Comparison of ENCODE assay signal across 20 cellular contexts in genomic region chr5:1553642-1554409, GRCh38. TPM values are rescaled to one million over a fixed set of nuclear protein-coding genes. Genes with fewer than 3 reads are reported as not detected.
DNase-seq lines count a peak whose midpoint lies in the region; ATAC-seq and TF ChIP-seq lines count a peak whose summit lies in the region.
"Had no signal": no experiment of that assay in that cellular context is flagged by ENCODE, and none has a peak within 500 bp of the region (broad histone marks: within the 10 kb centered on the region; RNA-seq: fewer than 3 reads in every experiment).

No MANE protein-coding gene starts in this region.

- in situ Hi-C loops in gastrocnemius medialis (cut with MboI; ENCODE audit: low sequenced_read_pairs in 4 of 4), result no loop called here

- no peaks in the 10 kb centered on the region for H3K27me3 Mint-ChIP-seq in stimulated activated naive CD8-positive, alpha-beta T cell treated with anti-CD3 and anti-CD28 coated beads, Interleukin-15, amount 100 ng/mL, for 72 hours
- H3K27me3 Mint-ChIP-seq: activated CD4-positive, alpha-beta T cell treated with anti-CD3 and anti-CD28 coated beads, Interleukin-2, amount 10 ng/mL, durations not matched to agents 7 days and 5 days; memory B cell had no signal

- H3K27ac ChIP-seq in Peyer's patch, result no peak overlapping the region
- peak overlapping the region; percentile 10 to 71 for H3K27ac ChIP-seq in left lung
- H3K27ac ChIP-seq in gastrocnemius medialis, result no peak overlapping the region

- no peaks in the 10 kb centered on the region for H3K9me3 Mint-ChIP-seq in stimulated activated naive CD8-positive, alpha-beta T cell treated with anti-CD3 and anti-CD28 coated beads, Interleukin-15, amount 100 ng/mL, for 72 hours
- H3K9me3 Mint-ChIP-seq: activated CD4-positive, alpha-beta T cell treated with anti-CD3 and anti-CD28 coated beads, Interleukin-2, amount 10 ng/mL, durations not matched to agents 7 days and 5 days; memory B cell; naive B cell had no signal

- H3K9me3 ChIP-seq in Peyer's patch (no peaks in the 10 kb centered on the region), left lung (no peaks in the 10 kb centered on the region), gastrocnemius medialis (no peaks in the 10 kb centered on the region)
- H3K9me3 ChIP-seq: HAP-1, tibial nerve had no signal

- H3K4me1 Mint-ChIP-seq in stimulated activated naive CD8-positive, alpha-beta T cell treated with anti-CD3 and anti-CD28 coated beads, Interleukin-15, amount 100 ng/mL, for 72 hours, result no peaks in the 10 kb centered on the region
- H3K4me1 Mint-ChIP-seq: activated CD4-positive, alpha-beta T cell treated with anti-CD3 and anti-CD28 coated beads, Interleukin-2, amount 10 ng/mL, durations not matched to agents 7 days and 5 days; memory B cell; naive B cell had no signal

- DNase-seq in GM10266 (ENCODE audit: extremely low spot score), result peak; percentile 33
- peak in 2 of 3 donors; percentile 22 to 24 for DNase-seq in Peyer's patch
- DNase-seq in left lung, result no peak
- peak; percentile 56 for DNase-seq in sciatic nerve (ENCODE audit: low spot score)
- DNase-seq in DMS153 (lab: John Stamatoyannopoulos, UW), result no peak
- no peak for DNase-seq in gastrocnemius medialis
- no peak for DNase-seq in stimulated activated naive CD4-positive, alpha-beta T cell (lab: John Stamatoyannopoulos, UW)
- DNase-seq in stimulated activated naive CD8-positive, alpha-beta T cell treated with anti-CD3 and anti-CD28 coated beads, Interleukin-15, amount 100 ng/mL, for 72 hours, result no peak
- DNase-seq: activated CD4-positive, alpha-beta T cell treated with anti-CD3 and anti-CD28 coated beads, Interleukin-2, amount 10 ng/mL, durations not matched to agents 7 days and 5 days; foreskin melanocyte; Kasumi-1; naive B cell; NCI-H1048; NCI-H2081; NCI-H446; stimulated activated CD4-positive, alpha-beta T cell treated with anti-CD3 and anti-CD28 coated beads, Interleukin-1b, Interleukin-23, amount 100 ng/mL, for 48 hours; stimulated activated naive CD8-positive, alpha-beta T cell treated with anti-CD3 and anti-CD28 coated beads, Interleukin-15, Interleukin-2, amounts not matched to agents 100 U/mL and 50 U/mL, for 24 hours had no signal

- TF ChIP-seq CTCF in GM10266 (IDR thresholded peaks at IDR 0.05; ENCODE audit: control insufficient read depth, insufficient read depth, low read depth, missing control alignments) (no peak), Peyer's patch (IDR thresholded peaks at IDR 0.05) (no peak), left lung (IDR thresholded peaks at IDR 0.05) (no peak), gastrocnemius medialis (IDR thresholded peaks at IDR 0.05 in 4 of 5, conservative IDR thresholded peaks at IDR 0.05 in 1 of 5) (no peak)

- H3K27me3 ChIP-seq in Peyer's patch, result no peaks in the 10 kb centered on the region
- peaks cover 0 to 21% of the 10 kb centered on the region in 2 donors for H3K27me3 ChIP-seq in left lung
- H3K27me3 ChIP-seq in gastrocnemius medialis, result peaks cover 5 to 12% (median 12%) of the 10 kb centered on the region in 3 donors

- H3K4me3 Mint-ChIP-seq in stimulated activated naive CD8-positive, alpha-beta T cell treated with anti-CD3 and anti-CD28 coated beads, Interleukin-15, amount 100 ng/mL, for 72 hours, result no peak overlapping the region
- H3K4me3 Mint-ChIP-seq: activated CD4-positive, alpha-beta T cell treated with anti-CD3 and anti-CD28 coated beads, Interleukin-2, amount 10 ng/mL, durations not matched to agents 7 days and 5 days; memory B cell; naive B cell had no signal

- H3K36me3 ChIP-seq in Peyer's patch (no peaks in the 10 kb centered on the region), left lung (no peaks in the 10 kb centered on the region), gastrocnemius medialis (no peaks in the 10 kb centered on the region)
- H3K36me3 ChIP-seq: HAP-1, tibial nerve had no signal

- intact Hi-C loops in left lung (cut with DNase I), result no loop called here
- intact Hi-C loops in sciatic nerve (cut with DNase I), result no loop called here
- intact Hi-C loops in gastrocnemius medialis (cut with DNase I; ENCODE audit: low total_unique reads), result no loop called here

- TF ChIP-seq POLR2A in Peyer's patch (IDR thresholded peaks at IDR 0.05), result no peak
- TF ChIP-seq POLR2A in gastrocnemius medialis (IDR thresholded peaks at IDR 0.05), result no peak

- H3K27ac Mint-ChIP-seq in stimulated activated naive CD8-positive, alpha-beta T cell treated with anti-CD3 and anti-CD28 coated beads, Interleukin-15, amount 100 ng/mL, for 72 hours, result peak overlapping the region in 1 of 2 donors; percentile 78
- H3K27ac Mint-ChIP-seq: activated CD4-positive, alpha-beta T cell treated with anti-CD3 and anti-CD28 coated beads, Interleukin-2, amount 10 ng/mL, durations not matched to agents 7 days and 5 days; memory B cell had no signal

- H3K4me1 ChIP-seq in Peyer's patch, result no peaks in the 10 kb centered on the region
- H3K4me1 ChIP-seq in left lung, result peaks cover 3 to 12% of the 10 kb centered on the region in 2 donors
- peaks cover 0 to 11% of the 10 kb centered on the region in 2 donors for H3K4me1 ChIP-seq in gastrocnemius medialis
- H3K4me1 ChIP-seq: HAP-1 had no signal

- H3K4me3 ChIP-seq in Peyer's patch, result no peak overlapping the region
- no peak overlapping the region for H3K4me3 ChIP-seq in left lung
- no peak overlapping the region for H3K4me3 ChIP-seq in gastrocnemius medialis
- H3K4me3 ChIP-seq: HAP-1 had no signal

- no peak for ATAC-seq in left lung
- no peak for ATAC-seq in sciatic nerve
- no peak for ATAC-seq in gastrocnemius medialis
- ATAC-seq in stimulated activated naive CD8-positive, alpha-beta T cell treated with anti-CD3 and anti-CD28 coated beads, Interleukin-15, amount 100 ng/mL, for 72 hours, result no peak
- ATAC-seq: stimulated activated naive CD8-positive, alpha-beta T cell treated with anti-CD3 and anti-CD28 coated beads, Interleukin-15, Interleukin-2, amounts not matched to agents 100 U/mL and 50 U/mL, for 24 hours had no signal

RNA-seq across cellular contexts. Expression of gene LPCAT1, which starts 30.1 kb away (rescaled TPM):
- total RNA-seq in Peyer's patch, result 10 to 100 TPM in 3 of 4 donors, 1 to 10 TPM in 1; 8.8 to 59.4 (median 28.5) TPM
- 100 to 1,000 TPM; 458 to 751 TPM for total RNA-seq in left lung
- total RNA-seq in sciatic nerve, result 44.4 TPM
- 1 to 10 TPM; 1.4 to 9.2 (median 4.2) TPM for total RNA-seq in gastrocnemius medialis

Comparison
In these comparisons a context has a peak if more than half of its experiments do, and no peak if none do; other contexts are left out.
1. DNase-seq: peak in GM10266 (single experiment), Peyer's patch (2 of 3) and sciatic nerve (single experiment); none in left lung (0 of 2), DMS153 (single experiment), gastrocnemius medialis (0 of 2), stimulated activated naive CD4-positive, alpha-beta T cell (0 of 6) and stimulated activated naive CD8-positive, alpha-beta T cell treated with anti-CD3 and anti-CD28 coated beads, Interleukin-15, amount 100 ng/mL, for 72 hours (0 of 2).
2. H3K27ac ChIP-seq: peak in left lung (2 of 2); none in Peyer's patch (0 of 4) and gastrocnemius medialis (0 of 4).
3. RNA of gene LPCAT1, which starts 30.1 kb away (total RNA-seq): 458 to 751 TPM in left lung; 44.4 TPM in sciatic nerve (single experiment), 8.8 to 59.4 TPM in Peyer's patch and 1.4 to 9.2 TPM in gastrocnemius medialis; every median in the first group is over 4 times any median in the second.